ENCODE assay signal across 1 cellular context in genomic region chr3:133928136-133928893, GRCh38.
TF ChIP-seq lines count a peak whose summit lies in the region.

No MANE protein-coding gene starts in this region.

TF ChIP-seq in GM12878, 131 proteins besides CTCF, POLR2A, EP300 and RAD21 (continued from another document):
- no peak for TF ChIP-seq ZBTB40 (IDR thresholded peaks at IDR 0.05; ENCODE audit: borderline replicate concordance)
- TF ChIP-seq PAX5 (IDR thresholded peaks at IDR 0.05; ENCODE audit: borderline replicate concordance, low read depth, low read length) = no peak
- TF ChIP-seq ATF2 (IDR thresholded peaks at IDR 0.05; ENCODE audit: low read length) = no peak
- no peak for TF ChIP-seq ELK1 (IDR thresholded peaks at IDR 0.05; ENCODE audit: low read depth, low read length)
- no peak for TF ChIP-seq PAX8 (IDR thresholded peaks at IDR 0.05)
- TF ChIP-seq SREBF1 (IDR thresholded peaks at IDR 0.05; ENCODE audit: low read length) = no peak
- TF ChIP-seq ZNF592 (IDR thresholded peaks at IDR 0.05) = no peak
- no peak for TF ChIP-seq MTA3 (IDR thresholded peaks at IDR 0.05; ENCODE audit: borderline replicate concordance, low read length)
- no peak for TF ChIP-seq CUX1 (IDR thresholded peaks at IDR 0.05; ENCODE audit: insufficient replicate concordance, low read depth, low read length)
- no peak for TF ChIP-seq USF2 (IDR thresholded peaks at IDR 0.05; ENCODE audit: borderline replicate concordance, low read depth, low read length)
- no peak for TF ChIP-seq SUZ12 (IDR thresholded peaks at IDR 0.05; ENCODE audit: unreplicated experiment)
- TF ChIP-seq CHD1 (IDR thresholded peaks at IDR 0.05; ENCODE audit: low read depth, low read length) = no peak
- TF ChIP-seq YBX1 (IDR thresholded peaks at IDR 0.05) = no peak
TF ChIP-seq in GM12878: peak in this region for 0.
